20 cellular contexts compared by ENCODE assay signal in genomic region chr7:101557421-101557820, GRCh38.
"Had no signal": no experiment of that assay in that cellular context is flagged by ENCODE, and none has a peak within 500 bp of the region (broad histone marks: within the 10 kb centered on the region; RNA-seq: fewer than 3 reads in every experiment).

No MANE protein-coding gene starts in this region.

- H3K4me1 Mint-ChIP-seq: activated CD4-positive, alpha-beta T cell treated with anti-CD3 and anti-CD28 coated beads for 36 hours; activated naive CD4-positive, alpha-beta T cell treated with anti-CD3 and anti-CD28 coated beads, Interleukin-2, amount 10 ng/mL, durations not matched to agents 7 days and 5 days; activated naive CD8-positive, alpha-beta T cell treated with anti-CD3 and anti-CD28 coated beads, Interleukin-2, amount 50 U/mL, for 24 hours; natural killer cell had no signal

- H3K27ac ChIP-seq: heart right ventricle, left ventricle myocardium inferior had no signal

- H3K4me1 ChIP-seq: heart right ventricle, left ventricle myocardium inferior had no signal

- H3K9me3 ChIP-seq: heart right ventricle, left ventricle myocardium inferior had no signal

- H3K36me3 ChIP-seq: heart right ventricle, left ventricle myocardium inferior had no signal

- H3K27ac Mint-ChIP-seq: activated CD4-positive, alpha-beta T cell treated with anti-CD3 and anti-CD28 coated beads for 36 hours; activated naive CD4-positive, alpha-beta T cell treated with anti-CD3 and anti-CD28 coated beads, Interleukin-2, amount 10 ng/mL, durations not matched to agents 7 days and 5 days; activated naive CD8-positive, alpha-beta T cell treated with anti-CD3 and anti-CD28 coated beads, Interleukin-2, amount 50 U/mL, for 24 hours; activated T-cell treated with anti-CD3 and anti-CD28 coated beads, Interleukin-2, amount 50 U/mL, for 72 hours; dendritic cell treated with granulocyte-macrophage colony-stimulating factor and Interleukin-4, amounts not matched to agents 40 ng/mL and 50 ng/mL, for 4 days; natural killer cell; WTC11 had no signal

- H3K4me3 ChIP-seq: heart right ventricle, left ventricle myocardium inferior had no signal

- H3K4me3 Mint-ChIP-seq: activated CD4-positive, alpha-beta T cell treated with anti-CD3 and anti-CD28 coated beads for 36 hours; activated naive CD4-positive, alpha-beta T cell treated with anti-CD3 and anti-CD28 coated beads, Interleukin-2, amount 10 ng/mL, durations not matched to agents 7 days and 5 days; activated naive CD8-positive, alpha-beta T cell treated with anti-CD3 and anti-CD28 coated beads, Interleukin-2, amount 50 U/mL, for 24 hours; activated T-cell treated with anti-CD3 and anti-CD28 coated beads, Interleukin-2, amount 50 U/mL, for 72 hours; dendritic cell treated with granulocyte-macrophage colony-stimulating factor and Interleukin-4, amounts not matched to agents 40 ng/mL and 50 ng/mL, for 4 days; natural killer cell; WTC11 had no signal

- H3K9me3 Mint-ChIP-seq: activated naive CD4-positive, alpha-beta T cell treated with anti-CD3 and anti-CD28 coated beads, Interleukin-2, amount 10 ng/mL, durations not matched to agents 7 days and 5 days; activated naive CD8-positive, alpha-beta T cell treated with anti-CD3 and anti-CD28 coated beads, Interleukin-2, amount 50 U/mL, for 24 hours; activated T-cell treated with anti-CD3 and anti-CD28 coated beads, Interleukin-2, amount 50 U/mL, for 72 hours; dendritic cell treated with granulocyte-macrophage colony-stimulating factor and Interleukin-4, amounts not matched to agents 40 ng/mL and 50 ng/mL, for 4 days; natural killer cell; WTC11 had no signal

- H3K36me3 Mint-ChIP-seq: activated naive CD4-positive, alpha-beta T cell treated with anti-CD3 and anti-CD28 coated beads, Interleukin-2, amount 10 ng/mL, durations not matched to agents 7 days and 5 days; natural killer cell; WTC11 had no signal

- DNase-seq: activated CD4-positive, alpha-beta T cell treated with anti-CD3 and anti-CD28 coated beads for 36 hours; activated CD4-positive, alpha-beta T cell treated with anti-CD3 and anti-CD28 coated beads, Interleukin-2, amount 50 U/mL, for 48 hours; activated effector memory CD4-positive, alpha-beta T cell treated with Interleukin-2 at 50 U/mL for 16 hours; activated naive CD4-positive, alpha-beta T cell treated with anti-CD3 and anti-CD28 coated beads, Interleukin-2, amount 10 ng/mL, durations not matched to agents 7 days and 5 days; activated naive CD8-positive, alpha-beta T cell treated with anti-CD3 and anti-CD28 coated beads, Interleukin-2, amount 50 U/mL, for 24 hours; activated T-cell treated with anti-CD3 and anti-CD28 coated beads, Interleukin-2, amount 50 U/mL, for 72 hours; effector CD4-positive, alpha-beta T cell; erythroblast; foreskin fibroblast; heart right ventricle; left ventricle myocardium inferior; mammary epithelial cell; midbrain; natural killer cell; right cardiac atrium; stimulated activated CD4-positive, alpha-beta T cell treated with anti-CD3 and anti-CD28 coated beads, Interleukin-4, amount 100 ng/mL, for 24 hours; stimulated activated naive CD4-positive, alpha-beta T cell treated with Interleukin-2 at 50 U/mL for 16 hours; T-helper 9 cell had no signal

- ATAC-seq: activated CD4-positive, alpha-beta T cell treated with anti-CD3 and anti-CD28 coated beads for 36 hours; activated naive CD8-positive, alpha-beta T cell treated with anti-CD3 and anti-CD28 coated beads, Interleukin-2, amount 50 U/mL, for 24 hours; activated T-cell treated with anti-CD3 and anti-CD28 coated beads, Interleukin-2, amount 50 U/mL, for 72 hours; natural killer cell; right cardiac atrium; WTC11 had no signal
